ENCODE assay signal across 25 cellular contexts in genomic region chr1:40652979-40653378, GRCh38.
"Had no signal": no experiment of that assay in that cellular context is flagged by ENCODE, and none has a peak within 500 bp of the region (broad histone marks: within the 10 kb centered on the region; RNA-seq: fewer than 3 reads in every experiment).

No MANE protein-coding gene starts in this region.

- H3K4me3 ChIP-seq: cardiac muscle cell, gastroesophageal sphincter, hepatocyte, right atrium auricular region, stomach, tibial artery had no signal

- H3K27ac ChIP-seq: cardiac muscle cell, gastroesophageal sphincter, hepatocyte, neural progenitor cell, right atrium auricular region, stomach, tibial artery had no signal

- H3K79me2 ChIP-seq: hepatocyte had no signal

- H3K27me3 ChIP-seq: cardiac muscle cell, neural progenitor cell, right atrium auricular region had no signal

- DNase-seq: activated B cell treated with CpG ODN at 0.5 μM for 24 hours; activated CD4-positive, alpha-beta T cell treated with anti-CD3 and anti-CD28 coated beads for 36 hours; activated CD8-positive, alpha-beta memory T cell treated with anti-CD3 and anti-CD28 coated beads, Interleukin-2, amount 10 ng/mL, durations not matched to agents 7 days and 5 days; activated CD8-positive, alpha-beta T cell treated with anti-CD3 and anti-CD28 coated beads, Interleukin-2, amount 10 ng/mL, durations not matched to agents 7 days and 5 days; activated naive CD8-positive, alpha-beta T cell treated with anti-CD3 and anti-CD28 coated beads, Interleukin-2, amount 50 U/mL, for 24 hours; activated T-cell treated with anti-CD3 and anti-CD28 coated beads, Interleukin-2, amount 50 U/mL, for 48 hours; endodermal cell; kidney; left colon; midbrain; naive thymus-derived CD8-positive, alpha-beta T cell; occipital lobe; stimulated activated CD4-positive, alpha-beta T cell treated with anti-CD3 and anti-CD28 coated beads, Interleukin-15, amount 100 ng/mL, for 24 hours; stimulated activated CD4-positive, alpha-beta T cell treated with anti-CD3 and anti-CD28 coated beads, Interleukin-2, amount 100 ng/mL, for 24 hours; stimulated activated naive B cell treated with anti-CD40 and anti-IgM and Interleukin-4, amounts not matched to agents 10 μg/mL and 1 μg/mL and 100 μg/mL, for 72 hours; stomach; T-helper 17 cell; T1000; tibial artery had no signal

- H2AFZ ChIP-seq: hepatocyte, neural progenitor cell had no signal

- H3K4me1 ChIP-seq: gastroesophageal sphincter had no signal

- H3K9ac ChIP-seq: neural progenitor cell had no signal

- H3K9me3 ChIP-seq: gastroesophageal sphincter, right atrium auricular region, stomach, tibial artery had no signal

- ATAC-seq: activated CD4-positive, alpha-beta T cell treated with anti-CD3 and anti-CD28 coated beads for 36 hours; activated CD8-positive, alpha-beta memory T cell treated with anti-CD3 and anti-CD28 coated beads, Interleukin-2, amount 10 ng/mL, durations not matched to agents 7 days and 5 days; activated CD8-positive, alpha-beta T cell treated with anti-CD3 and anti-CD28 coated beads, Interleukin-2, amount 10 ng/mL, durations not matched to agents 7 days and 5 days; activated naive CD8-positive, alpha-beta T cell treated with anti-CD3 and anti-CD28 coated beads, Interleukin-2, amount 50 U/mL, for 24 hours; gastroesophageal sphincter; left colon; naive thymus-derived CD8-positive, alpha-beta T cell; SK-N-SH treated with all-trans-retinoic acid at 6 μM for 48 hours; stimulated activated naive B cell treated with anti-CD40 and anti-IgM and Interleukin-4, amounts not matched to agents 10 μg/mL and 1 μg/mL and 100 μg/mL, for 72 hours; T-helper 17 cell had no signal

- H3K36me3 ChIP-seq: cardiac muscle cell, gastroesophageal sphincter, neural progenitor cell, right atrium auricular region, stomach had no signal
